Comparison of ENCODE assay signal across 12 cellular contexts in genomic region chr5:945691-946541, GRCh38. TPM values are rescaled to one million over a fixed set of nuclear protein-coding genes. Genes with fewer than 3 reads are reported as not detected.
DNase-seq lines count a peak whose midpoint lies in the region; ATAC-seq and TF ChIP-seq lines count a peak whose summit lies in the region.
"Had no signal": no experiment of that assay in that cellular context is flagged by ENCODE, and none has a peak within 500 bp of the region (broad histone marks: within the 10 kb centered on the region; RNA-seq: fewer than 3 reads in every experiment).

No MANE protein-coding gene starts in this region.

- H3K27me3 ChIP-seq in GM23338 (ENCODE audit: insufficient read depth), result no peaks in the 10 kb centered on the region

- H3K4me3 ChIP-seq in GM23338 (no peak overlapping the region), SK-N-MC (0 out of 2 replicates have a peak overlapping the region, but pooled peaks have one; percentile 44)
- H3K4me3 ChIP-seq: thoracic aorta had no signal

- DNase-seq in GM23338 (ENCODE audit: low spot score), result no peak
- peak; percentile 56 for DNase-seq in NCI-H1105 treated with DMSO at 0.1 percent for 48 hours (lab: John Stamatoyannopoulos, UW)
- DNase-seq in SK-N-MC (ENCODE audit: low read depth, low spot score), result no peak
- DNase-seq in neural crest cell (ENCODE audit: low read depth, low spot score), result no peak
- DNase-seq in kidney tubule cell (ENCODE audit: low spot score), result no peak
- no peak for DNase-seq in HuH-7 (ENCODE audit: low spot score)
- DNase-seq: activated naive CD4-positive, alpha-beta T cell treated with anti-CD3 and anti-CD28 coated beads for 36 hours; stimulated activated CD4-positive, alpha-beta T cell treated with anti-CD3 and anti-CD28 coated beads, Interleukin-2, amount 100 ng/mL, for 48 hours had no signal

- H3K9me3 ChIP-seq in SK-N-MC (ENCODE audit: low read depth, low read length), result peaks cover 5% of the 10 kb centered on the region; the same call in 1 of the 2 replicates
- H3K9me3 ChIP-seq: thoracic aorta had no signal

- H3K27me3 Mint-ChIP-seq in GM23338 (ENCODE audit: insufficient read depth, low read depth, poor library complexity) (peaks cover 16% of the 10 kb centered on the region), neural crest cell (ENCODE audit: low read depth) (peaks cover 15% of the 10 kb centered on the region)

- no peaks in the 10 kb centered on the region for H4K20me1 ChIP-seq in GM23338 (replicated peaks; ENCODE audit: insufficient read depth)

- no peaks in the 10 kb centered on the region for H3K79me2 ChIP-seq in GM23338 (replicated peaks; ENCODE audit: insufficient read depth)

- H3K27ac Mint-ChIP-seq in GM23338 (no peak overlapping the region), neural crest cell (ENCODE audit: unreplicated experiment) (peak overlapping the region; percentile 24)
- H3K27ac Mint-ChIP-seq: activated naive CD4-positive, alpha-beta T cell treated with anti-CD3 and anti-CD28 coated beads for 36 hours had no signal

- peak; percentile 71 for ATAC-seq in GM23338
- no peak for ATAC-seq in HG03469 (IDR thresholded peaks at IDR 0.05; ENCODE audit: unreplicated experiment)
- no peak for ATAC-seq in HG03025 (IDR thresholded peaks at IDR 0.05; ENCODE audit: low FRiP score, unreplicated experiment)

- H2AFZ ChIP-seq in GM23338, result no peak overlapping the region

- no peak overlapping the region for H3K4me2 ChIP-seq in GM23338

- H3K4me1 Mint-ChIP-seq in GM23338 (peaks cover 7% of the 10 kb centered on the region; the same call in 2 of the 3 replicates), neural crest cell (peaks cover 39% of the 10 kb centered on the region)

- H3K4me1 ChIP-seq in GM23338 (ENCODE audit: insufficient read depth), result no peaks in the 10 kb centered on the region

- 0 out of 2 replicates have a peak, but pooled peaks cover 3% of the 10 kb centered on the region for H3F3A ChIP-seq in GM23338 (replicated peaks; ENCODE audit: low read depth)

- no peak overlapping the region for H3K9ac ChIP-seq in SK-N-MC (ENCODE audit: insufficient read length)

- no peaks in the 10 kb centered on the region for H3K36me3 Mint-ChIP-seq in GM23338 (ENCODE audit: low read depth)
- H3K36me3 Mint-ChIP-seq in neural crest cell (ENCODE audit: low read depth), result peaks cover 10% of the 10 kb centered on the region

- no peak overlapping the region for H3K27ac ChIP-seq in GM23338 (ENCODE audit: low read depth)
- H3K27ac ChIP-seq in SK-N-MC, result no peak overlapping the region
- H3K27ac ChIP-seq: thoracic aorta, VCaP had no signal

- TF ChIP-seq CTCF in GM23338 (conservative IDR thresholded peaks at IDR 0.05; ENCODE audit: low read depth in 2 of 2) (no peak), neural crest cell (conservative IDR thresholded peaks at IDR 0.05) (no peak)

- no peaks in the 10 kb centered on the region for H3K9me3 Mint-ChIP-seq in GM23338
- peaks cover 10% of the 10 kb centered on the region for H3K9me3 Mint-ChIP-seq in neural crest cell
- H3K9me3 Mint-ChIP-seq: activated naive CD4-positive, alpha-beta T cell treated with anti-CD3 and anti-CD28 coated beads for 36 hours had no signal

- no peak overlapping the region for H3K4me3 Mint-ChIP-seq in GM23338
- H3K4me3 Mint-ChIP-seq in neural crest cell, result peak overlapping the region; percentile 23
- H3K4me3 Mint-ChIP-seq: activated naive CD4-positive, alpha-beta T cell treated with anti-CD3 and anti-CD28 coated beads for 36 hours had no signal

- H3K36me3 ChIP-seq in GM23338 (ENCODE audit: insufficient read depth) (no peaks in the 10 kb centered on the region), SK-N-MC (ENCODE audit: insufficient read depth, low read length) (no peaks in the 10 kb centered on the region)
- H3K36me3 ChIP-seq: thoracic aorta had no signal

- no peaks in the 10 kb centered on the region for H3K9me2 ChIP-seq in GM23338 (ENCODE audit: insufficient read depth)

TF ChIP-seq in GM23338, 12 proteins besides CTCF, POLR2A, EP300 and RAD21 (continues in another document):
- no peak for TF ChIP-seq NANOG (IDR thresholded peaks at IDR 0.05; ENCODE audit: borderline replicate concordance)
- no peak for TF ChIP-seq STAT1 (IDR thresholded peaks at IDR 0.05; ENCODE audit: unreplicated experiment)
- TF ChIP-seq REST (IDR thresholded peaks at IDR 0.05; ENCODE audit: unreplicated experiment), result no peak
- no peak for TF ChIP-seq ZNF114 (CRISPR knock-in tag; IDR thresholded peaks at IDR 0.05)
- no peak for TF ChIP-seq JUNB (IDR thresholded peaks at IDR 0.05; ENCODE audit: unreplicated experiment)
- TF ChIP-seq POLR2AphosphoS5 (IDR thresholded peaks at IDR 0.05; ENCODE audit: low read depth), result no peak
- no peak for TF ChIP-seq EZH2 (IDR thresholded peaks at IDR 0.05; ENCODE audit: low read depth, unreplicated experiment)
- no peak for TF ChIP-seq ZNF331 (CRISPR knock-in tag; IDR thresholded peaks at IDR 0.05; ENCODE audit: low read depth)
- TF ChIP-seq CREB1 (CRISPR knock-in tag; IDR thresholded peaks at IDR 0.05; ENCODE audit: low read depth), result no peak

RNA-seq across cellular contexts. Expression of gene TRIP13, which starts 53.2 kb away (rescaled TPM):
- 44.4 and 44.8 TPM in 2 replicates for total RNA-seq in GM23338 (2014; rRNA removed; shearing (Covaris generic))
- polyA plus RNA-seq in GM23338 (2016; fragmentation: Nextera tagmentation; extraction: Ambion mirVana), result 42.2 and 42.5 TPM in 2 replicates
- total RNA-seq in neural crest cell, result 27.6 and 32.6 TPM in 2 replicates

RNA-seq across cellular contexts. Expression of gene BRD9, which starts 53.3 kb away (rescaled TPM):
- total RNA-seq in GM23338 (2014; rRNA removed; shearing (Covaris generic)), result 41.6 and 54.7 TPM in 2 replicates
- polyA plus RNA-seq in GM23338 (2016; fragmentation: Nextera tagmentation; extraction: Ambion mirVana), result 29.8 and 32.9 TPM in 2 replicates
- total RNA-seq in neural crest cell, result 77.3 and 80.1 TPM in 2 replicates
